23 cellular contexts compared by ENCODE assay signal in the genomic region with DNA sequence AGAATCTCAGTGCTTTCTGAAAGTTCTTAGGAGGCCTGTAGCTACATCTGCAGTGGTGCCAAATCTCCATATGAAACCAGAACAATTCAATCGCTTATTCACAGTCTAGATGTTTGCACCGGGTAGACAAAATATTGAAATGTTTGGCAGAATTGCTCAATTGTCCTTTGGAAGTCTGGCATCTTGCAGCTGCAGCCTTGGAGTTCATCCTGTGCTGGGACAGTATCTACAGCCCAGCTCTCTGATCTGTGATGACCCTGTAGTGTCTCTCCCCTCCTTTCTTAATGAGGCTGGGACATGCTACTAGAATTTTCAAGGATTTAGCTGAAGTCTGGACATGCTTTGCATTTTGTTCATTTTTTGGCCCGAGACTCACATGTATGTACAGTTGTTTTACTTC.
DNase-seq lines count a peak whose midpoint lies in the region; ATAC-seq, FAIRE-seq and TF ChIP-seq lines count a peak whose summit lies in the region.
"Had no signal": no experiment of that assay in that cellular context is flagged by ENCODE, and none has a peak within 500 bp of the region (broad histone marks: within the 10 kb centered on the region; RNA-seq: fewer than 3 reads in every experiment).

No MANE protein-coding gene starts in this region.

- no peak for FAIRE-seq in A549 (lab: Jason Lieb, UNC)
- FAIRE-seq: GM12891, TTC549 had no signal

- DNase-seq in A549 (ENCODE audit: low read depth in 1 of 2, low spot score in 1 of 2): no peak
- peak; percentile 7 for DNase-seq in GM23248
- DNase-seq in fibroblast of the aortic adventitia (ENCODE audit: low read depth): peak; percentile 69
- no peak for DNase-seq in cerebellum (ENCODE audit: low spot score)
- DNase-seq: activated CD4-positive, alpha-beta memory T cell treated with anti-CD3 and anti-CD28 coated beads, Interleukin-2, amount 10 ng/mL, durations not matched to agents 7 days and 5 days; Caco-2; heart left ventricle; left colon; naive thymus-derived CD4-positive, alpha-beta T cell; NCI-H146; NCI-H446 treated with DMSO at 0.1 percent for 48 hours; nucleus accumbens; psoas muscle; thyroid gland had no signal

- no peak for TF ChIP-seq POLR2A in A549 (IDR thresholded peaks at IDR 0.05; ENCODE audit: low read length)

- H3K4me2 ChIP-seq in A549 (peak overlapping the region; percentile 42), GM23248 (ENCODE audit: unreplicated experiment) (no peak overlapping the region)
- H3K4me2 ChIP-seq: BLaER1 had no signal

- H3K4me1 ChIP-seq in A549: peaks cover 33% of the 10 kb centered on the region
- H3K4me1 ChIP-seq in GM23248 (ENCODE audit: insufficient read depth): no peaks in the 10 kb centered on the region
- H3K4me1 ChIP-seq in muscle layer of duodenum (ENCODE audit: control insufficient read depth in 1 of 2, insufficient read depth in 2 of 2, low read length in 2 of 2): peaks cover 0 to 25% of the 10 kb centered on the region in 2 donors
- H3K4me1 ChIP-seq: Caco-2, psoas muscle had no signal

- in situ Hi-C loops in GM23248 (cut with MboI): no loop called here

- no peaks in the 10 kb centered on the region for H3K36me3 ChIP-seq in GM23248 (ENCODE audit: low read depth)
- H3K36me3 ChIP-seq in muscle layer of duodenum (ENCODE audit: control insufficient read depth in 1 of 2, insufficient read depth in 2 of 2, low read length in 2 of 2): no peaks in the 10 kb centered on the region
- H3K36me3 ChIP-seq: BLaER1, heart left ventricle, thyroid gland had no signal

- H4K20me1 ChIP-seq in GM23248 (ENCODE audit: insufficient read depth): no peaks in the 10 kb centered on the region
- H4K20me1 ChIP-seq: BLaER1 had no signal

- POLR2A ChIA-PET in A549 (lab: Yijun Ruan, JAX): interaction anchor here (0.8 kb wide), 1 partner anchor 233 kb away, joined by 4 read pairs; a partner anchor contains a TSS

- no peaks in the 10 kb centered on the region for H3K27me3 ChIP-seq in GM23248 (replicated peaks; ENCODE audit: insufficient read depth)
- no peaks in the 10 kb centered on the region for H3K27me3 ChIP-seq in muscle layer of duodenum (ENCODE audit: low read depth, low read length)
- H3K27me3 ChIP-seq: BLaER1, heart left ventricle, thyroid gland had no signal

- TF ChIP-seq RAD21 in A549 (conservative IDR thresholded peaks at IDR 0.05 in 1 of 2, IDR thresholded peaks at IDR 0.05 in 1 of 2): no peak

- ATAC-seq in A549: peak; percentile 57 to 61; a peak in 5 of 6 replicates
- ATAC-seq in HG03175 (IDR thresholded peaks at IDR 0.05; ENCODE audit: unreplicated experiment): no peak
- no peak for ATAC-seq in HG02938 (IDR thresholded peaks at IDR 0.05; ENCODE audit: unreplicated experiment)
- no peak for ATAC-seq in HG02970 (IDR thresholded peaks at IDR 0.05; ENCODE audit: low FRiP score, unreplicated experiment)
- ATAC-seq: activated CD4-positive, CD25-positive, alpha-beta regulatory T cell treated with anti-CD3 and anti-CD28 coated beads, Interleukin-2, amount 50 U/mL, for 24 hours; left colon; naive thymus-derived CD4-positive, alpha-beta T cell; psoas muscle had no signal

- no peak overlapping the region for H3K9ac ChIP-seq in GM23248
- H3K9ac ChIP-seq: BLaER1 had no signal

- no peak for TF ChIP-seq CTCF in A549 (IDR thresholded peaks at IDR 0.05)
- no peak for TF ChIP-seq CTCF in fibroblast of the aortic adventitia (IDR thresholded peaks at IDR 0.05; ENCODE audit: insufficient read depth, low read length)

- peak in 1 of 2 experiments; percentile 37; a peak in 1 of 5 replicates for TF ChIP-seq EP300 in A549 (IDR thresholded peaks at IDR 0.05)

- no peaks in the 10 kb centered on the region for H3K79me2 ChIP-seq in GM23248 (ENCODE audit: insufficient read depth)

- H3K9me3 ChIP-seq in A549 (no peaks in the 10 kb centered on the region), GM23248 (ENCODE audit: low read depth) (no peaks in the 10 kb centered on the region), muscle layer of duodenum (ENCODE audit: control insufficient read depth in 1 of 2, low read length in 2 of 2) (no peaks in the 10 kb centered on the region)
- H3K9me3 ChIP-seq: BLaER1, Caco-2, heart left ventricle, psoas muscle, thyroid gland had no signal

- H3K4me3 ChIP-seq in A549 (no peak overlapping the region), GM23248 (no peak overlapping the region), fibroblast of the aortic adventitia (ENCODE audit: low read depth, low read length) (no peak overlapping the region), muscle layer of duodenum (ENCODE audit: low read depth in 1 of 2, low read length in 2 of 2) (no peak overlapping the region)
- H3K4me3 ChIP-seq: BLaER1, heart left ventricle, psoas muscle, thyroid gland had no signal

- no peaks in the 10 kb centered on the region for H3K9me2 ChIP-seq in GM23248 (ENCODE audit: insufficient read depth)

- no peak overlapping the region for H2AFZ ChIP-seq in GM23248

- WGBS in A549 (ENCODE audit: missing lambda C conversion rate): 37% methylated on average over 3 of the region's 3 CpGs
- WGBS in GM23248 (ENCODE audit: low coverage in 1 of 2, low lambda C conversion rate in 2 of 2, missing lambda C conversion rate in 2 of 2), 2 experiments: 2 to 3% methylated on average over 3 of the region's 3 CpGs

- CTCF ChIA-PET in A549 (lab: Yijun Ruan, JAX): interaction anchor here (0.6 to 1.1 kb wide), 4 partner anchors 24 to 321 kb away, joined by 3 to 4 read pairs (median 3); no protein-coding TSS in a partner anchor

- H3F3A ChIP-seq in GM23248 (ENCODE audit: insufficient read depth): no peaks in the 10 kb centered on the region

- H3K27ac ChIP-seq in A549: peak overlapping the region; percentile 73
- H3K27ac ChIP-seq in GM23248: no peak overlapping the region
- peak overlapping the region; percentile 6 for H3K27ac ChIP-seq in muscle layer of duodenum (ENCODE audit: low read length)
- H3K27ac ChIP-seq: BLaER1, psoas muscle, RWPE1, thyroid gland had no signal

TF ChIP-seq in A549, 52 proteins besides CTCF, POLR2A, EP300 and RAD21:
- peak in 1 of 2 experiments; percentile 50; a peak in 2 of 4 replicates for TF ChIP-seq CEBPB (IDR thresholded peaks at IDR 0.05)
- TF ChIP-seq JUNB (IDR thresholded peaks at IDR 0.05): peak; percentile 27; the same call in 1 of the 2 replicates
- TF ChIP-seq, protein P1, sequence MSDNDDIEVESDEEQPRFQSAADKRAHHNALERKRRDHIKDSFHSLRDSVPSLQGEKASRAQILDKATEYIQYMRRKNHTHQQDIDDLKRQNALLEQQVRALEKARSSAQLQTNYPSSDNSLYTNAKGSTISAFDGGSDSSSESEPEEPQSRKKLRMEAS (IDR thresholded peaks at IDR 0.05): no peak

Comparison
In these comparisons a context has a peak if more than half of its experiments do, and no peak if none do; other contexts are left out.
1. ATAC-seq: peak in A549 (2 of 2); none in HG03175 (single experiment), HG02938 (single experiment) and HG02970 (single experiment).
2. DNase-seq: peak in GM23248 (single experiment) and fibroblast of the aortic adventitia (single experiment); none in A549 (0 of 2) and cerebellum (single experiment).